In genomic region chr18:987325-988186, GRCh38 we compare ENCODE assay signal across 20 cellular contexts.
DNase-seq lines count a peak whose midpoint lies in the region; ATAC-seq, FAIRE-seq and TF ChIP-seq lines count a peak whose summit lies in the region.
"Had no signal": no experiment of that assay in that cellular context is flagged by ENCODE, and none has a peak within 500 bp of the region (broad histone marks: within the 10 kb centered on the region; RNA-seq: fewer than 3 reads in every experiment).

No MANE protein-coding gene starts in this region.

- no peaks in the 10 kb centered on the region for H4K20me1 ChIP-seq in HepG2 (ENCODE audit: insufficient read depth, low read length)
- no peaks in the 10 kb centered on the region for H4K20me1 ChIP-seq in GM23338 (replicated peaks; ENCODE audit: insufficient read depth)

- H3K9ac ChIP-seq in liver (ENCODE audit: low read depth in 1 of 2, low read length in 2 of 2): no peak overlapping the region
- no peak overlapping the region for H3K9ac ChIP-seq in HepG2 (ENCODE audit: insufficient read depth, low read depth, low read length)

- H3K4me1 ChIP-seq in liver (ENCODE audit: control insufficient read depth in 4 of 4, insufficient read depth in 4 of 4, low read length in 3 of 4) (no peaks in the 10 kb centered on the region), HepG2 (ENCODE audit: insufficient read depth, low read length) (no peaks in the 10 kb centered on the region), GM23338 (ENCODE audit: insufficient read depth) (peaks cover 25% of the 10 kb centered on the region)
- H3K4me1 ChIP-seq: A549, gastroesophageal sphincter had no signal

- H3K4me1 Mint-ChIP-seq in GM23338: no peaks in the 10 kb centered on the region; the same call in 1 of the 3 replicates
- H3K4me1 Mint-ChIP-seq: activated CD8-positive, alpha-beta memory T cell treated with anti-CD3 and anti-CD28 coated beads, Interleukin-2, amount 10 ng/mL, durations not matched to agents 7 days and 5 days; activated naive CD4-positive, alpha-beta T cell treated with anti-CD3 and anti-CD28 coated beads, Interleukin-2, amount 50 U/mL, for 24 hours; nephron progenitor cell had no signal

- no peaks in the 10 kb centered on the region; the same call in 2 of the 3 replicates for H3K36me3 Mint-ChIP-seq in GM23338 (ENCODE audit: low read depth)
- H3K36me3 Mint-ChIP-seq: activated CD8-positive, alpha-beta memory T cell treated with anti-CD3 and anti-CD28 coated beads, Interleukin-2, amount 10 ng/mL, durations not matched to agents 7 days and 5 days; activated naive CD4-positive, alpha-beta T cell treated with anti-CD3 and anti-CD28 coated beads, Interleukin-2, amount 50 U/mL, for 24 hours had no signal

- BruUV-seq in HepG2 (replicated peaks; lab: Mats Ljungman, UMichigan): no TSS peak

- H3K36me3 ChIP-seq in liver (ENCODE audit: control insufficient read depth in 4 of 4, insufficient read depth in 3 of 4, low read depth in 1 of 4, low read length in 3 of 4): no peaks in the 10 kb centered on the region
- no peaks in the 10 kb centered on the region for H3K36me3 ChIP-seq in HepG2 (replicated peaks in 1 of 2; ENCODE audit: control insufficient read depth in 1 of 2, insufficient read depth in 2 of 2, low read length in 2 of 2)
- H3K36me3 ChIP-seq in GM23338 (ENCODE audit: insufficient read depth): no peaks in the 10 kb centered on the region
- H3K36me3 ChIP-seq: gastroesophageal sphincter, HAP-1, tibial nerve had no signal

- no peak overlapping the region for H3K27ac Mint-ChIP-seq in GM23338
- H3K27ac Mint-ChIP-seq: activated CD8-positive, alpha-beta memory T cell treated with anti-CD3 and anti-CD28 coated beads, Interleukin-2, amount 10 ng/mL, durations not matched to agents 7 days and 5 days; activated naive CD4-positive, alpha-beta T cell treated with anti-CD3 and anti-CD28 coated beads, Interleukin-2, amount 50 U/mL, for 24 hours; nephron progenitor cell had no signal

- DNase-seq in HepG2 (ENCODE audit: low spot score) (no peak), astrocyte of the spinal cord (ENCODE audit: low read depth, low spot score) (peak; percentile 62), iris pigment epithelial cell (ENCODE audit: low read depth) (peak; percentile 73), D341Med (ENCODE audit: low spot score) (no peak), GM23338 (ENCODE audit: low spot score) (no peak)
- DNase-seq: activated CD8-positive, alpha-beta memory T cell treated with anti-CD3 and anti-CD28 coated beads, Interleukin-2, amount 10 ng/mL, durations not matched to agents 7 days and 5 days; NCI-H1436; NCI-H69; nephron progenitor cell; SHP77 had no signal

- no peak for TF ChIP-seq CTCF in liver (IDR thresholded peaks at IDR 0.05; ENCODE audit: low read depth, low read length, missing input control)
- TF ChIP-seq CTCF in HepG2 (CRISPR knock-in tag; IDR thresholded peaks at IDR 0.05): no peak
- TF ChIP-seq CTCF in astrocyte of the spinal cord (IDR thresholded peaks at IDR 0.05; ENCODE audit: low read depth, low read length): no peak
- no peak for TF ChIP-seq CTCF in GM23338 (conservative IDR thresholded peaks at IDR 0.05; ENCODE audit: low read depth in 2 of 2)

- no peak overlapping the region for H3K4me3 ChIP-seq in liver (ENCODE audit: low read depth in 1 of 3, low read length in 3 of 3)
- H3K4me3 ChIP-seq in HepG2 (replicated peaks in 1 of 3; ENCODE audit: insufficient read depth in 1 of 3, low read depth in 2 of 3, low read length in 3 of 3): no peak overlapping the region
- no peak overlapping the region for H3K4me3 ChIP-seq in astrocyte of the spinal cord (ENCODE audit: low read depth, low read length)
- no peak overlapping the region for H3K4me3 ChIP-seq in GM23338
- H3K4me3 ChIP-seq: A549, gastroesophageal sphincter, HAP-1, tibial nerve had no signal

- WGBS in liver: 68% methylated on average over 6 of the region's 6 CpGs
- 16% methylated on average over 6 of the region's 6 CpGs for WGBS in HepG2 (ENCODE audit: low lambda C conversion rate)

- ATAC-seq in HepG2 (no peak), HG03175 (IDR thresholded peaks at IDR 0.05; ENCODE audit: unreplicated experiment) (no peak), HG02884 (IDR thresholded peaks at IDR 0.05; ENCODE audit: unreplicated experiment) (no peak), GM23338 (no peak)
- ATAC-seq: A549; activated CD8-positive, alpha-beta memory T cell treated with anti-CD3 and anti-CD28 coated beads, Interleukin-2, amount 10 ng/mL, durations not matched to agents 7 days and 5 days; gastroesophageal sphincter; left lobe of liver had no signal

- H3K27me3 Mint-ChIP-seq in GM23338 (ENCODE audit: insufficient read depth, low read depth, poor library complexity): peaks cover 4% of the 10 kb centered on the region
- H3K27me3 Mint-ChIP-seq: activated CD8-positive, alpha-beta memory T cell treated with anti-CD3 and anti-CD28 coated beads, Interleukin-2, amount 10 ng/mL, durations not matched to agents 7 days and 5 days had no signal

- no peaks in the 10 kb centered on the region for H3F3A ChIP-seq in GM23338 (replicated peaks; ENCODE audit: low read depth)

- TF ChIP-seq EP300 in HepG2 (IDR thresholded peaks at IDR 0.05; ENCODE audit: low read depth in 2 of 2, low read length in 2 of 2) (no peak), HepG2 (CRISPR knock-in tag; IDR thresholded peaks at IDR 0.05; ENCODE audit: borderline replicate concordance) (no peak)

- peaks cover 15% of the 10 kb centered on the region for H3K9me2 ChIP-seq in GM23338 (ENCODE audit: insufficient read depth)

- TF ChIP-seq RAD21 in liver (IDR thresholded peaks at IDR 0.05): no peak
- no peak for TF ChIP-seq RAD21 in HepG2 (CRISPR knock-in tag; IDR thresholded peaks at IDR 0.05)

- no peak overlapping the region for H3K4me2 ChIP-seq in HepG2 (ENCODE audit: low read depth, low read length)
- no peak overlapping the region for H3K4me2 ChIP-seq in GM23338
- H3K4me2 ChIP-seq: A549 had no signal

- H3K79me2 ChIP-seq in HepG2 (ENCODE audit: insufficient read depth, low read length) (no peaks in the 10 kb centered on the region), GM23338 (replicated peaks; ENCODE audit: insufficient read depth) (peaks cover 46% of the 10 kb centered on the region)

- no peak overlapping the region for H3K4me3 Mint-ChIP-seq in GM23338
- H3K4me3 Mint-ChIP-seq: activated CD8-positive, alpha-beta memory T cell treated with anti-CD3 and anti-CD28 coated beads, Interleukin-2, amount 10 ng/mL, durations not matched to agents 7 days and 5 days; activated naive CD4-positive, alpha-beta T cell treated with anti-CD3 and anti-CD28 coated beads, Interleukin-2, amount 50 U/mL, for 24 hours; nephron progenitor cell had no signal

- CTCF ChIA-PET in HepG2 (lab: Yijun Ruan, JAX; ENCODE audit: low intra/inter-chr PET ratio, low total read pairs): no interaction called here

- no peak for TF ChIP-seq POLR2A in HepG2 (IDR thresholded peaks at IDR 0.05; ENCODE audit: insufficient read depth in 1 of 2, low read depth in 2 of 2, low read length in 2 of 2)

- in situ Hi-C loops in HepG2 (cut with HindIII; ENCODE audit: extremely low pct_ligation_motif_present, low pct_unique_long_range_greater_than_20kb): no loop called here
- in situ Hi-C loops in astrocyte of the spinal cord (cut with HindIII; ENCODE audit: low sequenced_read_pairs): no loop called here

- 0 out of 3 replicates have a peak, but pooled peaks cover 2% of the 10 kb centered on the region for H3K9me3 Mint-ChIP-seq in GM23338
- H3K9me3 Mint-ChIP-seq: activated naive CD4-positive, alpha-beta T cell treated with anti-CD3 and anti-CD28 coated beads, Interleukin-2, amount 50 U/mL, for 24 hours had no signal

- H3K9me3 ChIP-seq in liver (ENCODE audit: control insufficient read depth in 4 of 4, low read length in 3 of 4) (no peaks in the 10 kb centered on the region), HepG2 (ENCODE audit: low read length) (no peaks in the 10 kb centered on the region)
- H3K9me3 ChIP-seq: A549, HAP-1 had no signal

- POLR2A ChIA-PET in HepG2 (lab: Yijun Ruan, JAX): no interaction called here

- no peak overlapping the region for H2AFZ ChIP-seq in HepG2 (ENCODE audit: low read length)
- H2AFZ ChIP-seq in GM23338: no peak overlapping the region

- intact Hi-C loops in HepG2 (cut with micrococcal nuclease; ENCODE audit: unreplicated experiment): no loop called here

- peaks cover 0 to 2% (median 0%) of the 10 kb centered on the region in 4 donors for H3K27me3 ChIP-seq in liver (ENCODE audit: control insufficient read depth in 4 of 4, insufficient read depth in 4 of 4, low read length in 3 of 4)
- H3K27me3 ChIP-seq in HepG2 (ENCODE audit: control insufficient read depth in 1 of 2, insufficient read depth in 2 of 2, low read length in 2 of 2): no peaks in the 10 kb centered on the region
- H3K27me3 ChIP-seq in GM23338 (ENCODE audit: insufficient read depth): no peaks in the 10 kb centered on the region
- H3K27me3 ChIP-seq: gastroesophageal sphincter, tibial nerve had no signal

- FAIRE-seq in HepG2 (lab: Jason Lieb, UNC): no peak
- FAIRE-seq: A549, TTC549 had no signal

- no peak overlapping the region for H3K27ac ChIP-seq in liver (ENCODE audit: low read depth in 1 of 2, low read length in 2 of 2)
- H3K27ac ChIP-seq in HepG2 (ENCODE audit: extremely low read length, insufficient read depth, low read length): no peak overlapping the region
- no peak overlapping the region for H3K27ac ChIP-seq in GM23338 (ENCODE audit: low read depth)
- H3K27ac ChIP-seq: A549, gastroesophageal sphincter, tibial nerve had no signal

TF ChIP-seq in liver, 16 proteins besides CTCF, POLR2A, EP300 and RAD21:
- no peak for TF ChIP-seq GABPA (IDR thresholded peaks at IDR 0.05 in 1 of 2, conservative IDR thresholded peaks at IDR 0.05 in 1 of 2)
- TF ChIP-seq NR2F2 (IDR thresholded peaks at IDR 0.05): peak; percentile 39

TF ChIP-seq in HepG2, 621 proteins besides CTCF, POLR2A, EP300 and RAD21 (continues in another document):
- TF ChIP-seq SRSF4 (IDR thresholded peaks at IDR 0.05; ENCODE audit: low read depth, low read length, poor library complexity, severe bottlenecking) (no peak), ZNF24 (IDR thresholded peaks at IDR 0.05) (no peak), SOX6 (IDR thresholded peaks at IDR 0.05) (no peak), SOX6 (CRISPR knock-in tag; IDR thresholded peaks at IDR 0.05) (no peak), ZNF773 (CRISPR knock-in tag; IDR thresholded peaks at IDR 0.05; ENCODE audit: borderline replicate concordance) (no peak), ZNF660 (CRISPR knock-in tag; IDR thresholded peaks at IDR 0.05; ENCODE audit: borderline replicate concordance, low read depth) (no peak), TGIF2 (CRISPR knock-in tag; IDR thresholded peaks at IDR 0.05) (no peak)

TF ChIP-seq in GM23338, 12 proteins besides CTCF, POLR2A, EP300 and RAD21 (continues in another document):
- TF ChIP-seq JUNB (IDR thresholded peaks at IDR 0.05; ENCODE audit: unreplicated experiment): no peak
- no peak for TF ChIP-seq ZNF331 (CRISPR knock-in tag; IDR thresholded peaks at IDR 0.05; ENCODE audit: low read depth)

Comparison
In these comparisons a context has a peak if more than half of its experiments do, and no peak if none do; other contexts are left out.
1. DNase-seq: peak in astrocyte of the spinal cord (single experiment) and iris pigment epithelial cell (single experiment); none in HepG2 (single experiment), D341Med (single experiment) and GM23338 (single experiment).